Comparison of ENCODE assay signal across 11 cellular contexts in the genomic region with DNA sequence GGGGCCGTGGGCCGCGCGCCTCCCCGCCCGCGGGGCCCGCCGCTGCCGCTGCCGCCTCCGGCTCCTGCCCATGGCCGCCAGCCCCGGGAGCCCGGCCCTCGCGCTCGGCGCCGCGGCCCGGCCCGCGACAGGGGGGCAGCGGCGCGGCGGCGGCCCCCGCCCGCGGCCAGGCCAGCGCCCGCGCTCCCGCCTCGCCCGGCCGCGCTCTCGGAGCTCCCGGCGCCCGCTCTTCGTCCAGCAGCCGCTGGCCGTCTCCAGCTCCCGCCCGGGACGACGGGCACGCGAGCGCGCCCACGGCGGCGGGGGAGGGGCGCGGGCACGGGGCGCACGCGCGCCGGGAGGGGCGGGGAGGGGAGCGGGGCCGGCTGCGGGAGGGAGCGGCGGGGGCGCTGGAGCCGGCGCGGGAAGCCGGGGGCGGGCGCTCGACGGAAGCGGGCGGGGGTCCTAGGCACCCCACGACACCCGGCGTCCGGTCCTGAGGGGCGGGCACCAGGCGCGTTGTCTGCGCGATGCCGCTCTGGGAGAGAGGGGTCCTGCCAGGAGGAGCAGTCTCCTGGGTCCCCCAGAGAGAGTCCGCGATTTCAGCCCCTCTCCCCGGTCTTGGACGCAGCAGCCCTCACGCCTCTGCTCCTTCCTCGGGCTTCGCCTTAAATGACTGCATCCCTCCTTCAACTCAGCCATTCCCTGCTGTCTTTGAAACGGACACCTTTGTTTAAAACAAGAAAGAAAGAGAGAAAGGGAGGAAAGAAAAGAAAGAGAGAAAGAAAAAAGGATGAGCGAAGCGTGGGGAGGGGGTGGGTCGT. TPM values are rescaled to one million over a fixed set of nuclear protein-coding genes. Genes with fewer than 3 reads are reported as not detected.
DNase-seq lines count a peak whose midpoint lies in the region; ATAC-seq and TF ChIP-seq lines count a peak whose summit lies in the region.
"Had no signal": no experiment of that assay in that cellular context is flagged by ENCODE, and none has a peak within 500 bp of the region (broad histone marks: within the 10 kb centered on the region; RNA-seq: fewer than 3 reads in every experiment).

No MANE protein-coding gene starts in this region.

- H3K27me3 ChIP-seq in neural progenitor cell, result peaks cover 63% of the 10 kb centered on the region
- H3K27me3 ChIP-seq: uterus had no signal

- H3K4me3 Mint-ChIP-seq in neural progenitor cell, result peak overlapping the region; percentile 82

- H3K27ac ChIP-seq in neural progenitor cell, result no peak overlapping the region
- H3K27ac ChIP-seq: PC-9, uterus had no signal

- ATAC-seq in GM21576 (IDR thresholded peaks at IDR 0.05; ENCODE audit: unreplicated experiment), result no peak

- H3K79me2 ChIP-seq in neural progenitor cell (ENCODE audit: low read depth), result no peaks in the 10 kb centered on the region

- peaks cover 29% of the 10 kb centered on the region for H3K9me3 Mint-ChIP-seq in neural progenitor cell

- peak overlapping the region; percentile 72 for H3K4me2 ChIP-seq in neural progenitor cell
- H3K4me2 ChIP-seq: PC-9 had no signal

- no peak overlapping the region for H2AFZ ChIP-seq in neural progenitor cell (replicated peaks)
- H2AFZ ChIP-seq: PC-9 had no signal

- peak overlapping the region; percentile 31 for H3K4me3 ChIP-seq in neural progenitor cell
- H3K4me3 ChIP-seq: PC-9 had no signal

- no peaks in the 10 kb centered on the region for H3K4me1 ChIP-seq in neural progenitor cell
- H3K4me1 ChIP-seq: uterus had no signal

- peaks cover 5% of the 10 kb centered on the region for H3K36me3 Mint-ChIP-seq in neural progenitor cell

- H3F3A ChIP-seq in neural progenitor cell (ENCODE audit: low read depth), result peaks cover 16% of the 10 kb centered on the region

- no peak overlapping the region for H3K9ac ChIP-seq in neural progenitor cell

- H3K27ac Mint-ChIP-seq in neural progenitor cell, result no peak overlapping the region

- peaks cover 4% of the 10 kb centered on the region for H3K4me1 Mint-ChIP-seq in neural progenitor cell

- in situ Hi-C loops in GM13976 (cut with MboI; ENCODE audit: low sequenced_read_pairs, unreplicated experiment), result no loop called here

- no peaks in the 10 kb centered on the region for H3K9me3 ChIP-seq in neural progenitor cell (ENCODE audit: low read depth)
- H3K9me3 ChIP-seq: uterus had no signal

- TF ChIP-seq CTCF in GM13976 (IDR thresholded peaks at IDR 0.05; ENCODE audit: borderline replicate concordance, control extremely low read depth, extremely low read depth, insufficient read depth, missing control alignments) (no peak), neural progenitor cell (IDR thresholded peaks at IDR 0.05) (no peak)

- H3K27me3 Mint-ChIP-seq in neural progenitor cell (ENCODE audit: insufficient read depth, low read depth), result peaks cover 10% of the 10 kb centered on the region

- peak; percentile 22 for DNase-seq in NCI-H1092 treated with DMSO at 0.1 percent for 48 hours (lab: John Stamatoyannopoulos, UW)
- no peak for DNase-seq in NCI-H1092 (lab: John Stamatoyannopoulos, UW)
- DNase-seq in GM13976 (ENCODE audit: low spot score), result peak; percentile 18
- DNase-seq in cerebellum (ENCODE audit: low spot score), result peak; percentile 63
- peak; percentile 48 for DNase-seq in neural progenitor cell (ENCODE audit: low spot score)
- DNase-seq in hepatic stellate cell (ENCODE audit: low spot score), result no peak
- DNase-seq in T-helper 1 cell, result no peak
- DNase-seq: activated CD4-positive, alpha-beta T cell treated with anti-CD3 and anti-CD28 coated beads for 48 hours; PC-9; uterus had no signal

- peaks cover 8% of the 10 kb centered on the region for H4K20me1 ChIP-seq in neural progenitor cell (ENCODE audit: low read depth)

- H3K36me3 ChIP-seq in neural progenitor cell, result no peaks in the 10 kb centered on the region
- H3K36me3 ChIP-seq: uterus had no signal

RNA-seq across cellular contexts. Expression of gene PDZD4, which starts 0.5 kb away (rescaled TPM):
- total RNA-seq in cerebellum (89.6 TPM), neural progenitor cell (ENCODE audit: low replicate concordance) (1.9 and 5.2 TPM in 2 replicates)

RNA-seq across cellular contexts. Expression of gene SSR4, which starts 36.4 kb away (rescaled TPM):
- total RNA-seq in cerebellum, result 68.6 TPM
- total RNA-seq in neural progenitor cell (ENCODE audit: low replicate concordance), result 58.4 and 112 TPM in 2 replicates

RNA-seq across cellular contexts. Expression of gene IDH3G, which starts 36.7 kb away (rescaled TPM):
- total RNA-seq in cerebellum (31.1 TPM), neural progenitor cell (ENCODE audit: low replicate concordance) (40.3 and 50.6 TPM in 2 replicates)

RNA-seq across cellular contexts. Expression of gene SRPK3, which starts 50.0 kb away (rescaled TPM):
- total RNA-seq in cerebellum (0.18 TPM), neural progenitor cell (ENCODE audit: low replicate concordance) (not detected in 2 replicates)

RNA-seq across cellular contexts. Expression of gene L1CAM, which starts 55.1 kb away (rescaled TPM):
- 107 TPM for total RNA-seq in cerebellum
- 0.49 and 1.7 TPM in 2 replicates for total RNA-seq in neural progenitor cell (ENCODE audit: low replicate concordance)

Comparison
In these comparisons a context has a peak if more than half of its experiments do, and no peak if none do; other contexts are left out.
1. DNase-seq: peak in NCI-H1092 treated with DMSO at 0.1 percent for 48 hours (single experiment), GM13976 (single experiment), cerebellum (single experiment) and neural progenitor cell (single experiment); none in NCI-H1092 (single experiment), hepatic stellate cell (single experiment) and T-helper 1 cell (0 of 5).
2. RNA of gene PDZD4, which starts 0.5 kb away (total RNA-seq): 89.6 TPM in cerebellum (single experiment); 1.9 to 5.2 TPM in neural progenitor cell; every median in the first group is over 10 times any median in the second.